Comparison of ENCODE assay signal across 1 cellular context in the genomic region with DNA sequence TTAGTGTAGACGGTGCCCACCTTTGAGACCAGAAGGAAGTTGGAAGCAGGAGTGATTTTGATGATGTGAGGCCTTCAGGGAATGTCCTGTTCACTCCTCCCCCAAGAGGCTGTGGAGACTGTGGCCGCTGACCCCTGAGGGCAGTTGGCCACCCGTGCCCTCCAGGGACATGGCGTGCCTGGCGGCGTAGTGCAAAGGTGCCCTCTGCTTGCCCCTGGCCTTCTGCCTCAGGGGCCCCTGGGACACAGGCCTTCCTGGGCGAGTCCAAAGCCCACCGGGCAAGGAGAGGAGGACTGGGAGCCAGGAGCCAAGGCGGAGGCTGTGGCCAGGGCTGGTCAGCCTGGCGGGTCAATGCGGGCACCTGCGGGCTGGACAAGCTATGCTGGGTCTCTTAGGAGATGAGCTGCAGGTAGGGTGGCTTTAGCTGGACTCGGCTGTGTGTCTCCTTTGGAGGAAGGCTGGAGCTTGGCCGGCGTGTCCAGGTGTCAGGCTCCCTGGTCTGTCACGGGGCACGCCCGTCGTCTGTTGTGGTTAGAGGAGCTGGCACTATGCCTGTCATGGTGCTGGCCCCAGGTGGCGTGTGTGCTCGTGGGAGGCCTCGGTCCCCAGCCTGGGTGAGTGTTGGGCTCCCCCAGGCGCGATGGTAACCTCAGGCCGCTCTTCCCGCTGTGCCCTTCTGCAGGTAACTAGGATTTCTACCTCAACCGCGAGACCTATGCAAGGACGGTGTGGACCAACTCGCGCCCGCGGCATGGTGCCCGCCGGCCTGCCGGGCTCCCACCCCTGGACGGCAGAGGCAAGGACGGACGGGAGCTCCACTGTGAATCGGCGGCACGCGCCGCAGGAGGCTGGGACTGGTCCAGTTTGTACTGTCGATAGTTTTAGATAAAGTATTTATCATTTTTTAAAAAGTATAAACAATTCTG.
TF ChIP-seq lines count a peak whose summit lies in the region.

No MANE protein-coding gene starts in this region.

TF ChIP-seq in HCT116, 20 proteins besides CTCF, POLR2A, EP300 and RAD21:
- TF ChIP-seq ELF1 (IDR thresholded peaks at IDR 0.05; ENCODE audit: borderline replicate concordance, low read depth) (no peak), POLR2AphosphoS5 (IDR thresholded peaks at IDR 0.05; ENCODE audit: low read depth, low read length) (0 out of 2 replicates have a peak, but pooled peaks have one; percentile 4)
